In the genomic region with DNA sequence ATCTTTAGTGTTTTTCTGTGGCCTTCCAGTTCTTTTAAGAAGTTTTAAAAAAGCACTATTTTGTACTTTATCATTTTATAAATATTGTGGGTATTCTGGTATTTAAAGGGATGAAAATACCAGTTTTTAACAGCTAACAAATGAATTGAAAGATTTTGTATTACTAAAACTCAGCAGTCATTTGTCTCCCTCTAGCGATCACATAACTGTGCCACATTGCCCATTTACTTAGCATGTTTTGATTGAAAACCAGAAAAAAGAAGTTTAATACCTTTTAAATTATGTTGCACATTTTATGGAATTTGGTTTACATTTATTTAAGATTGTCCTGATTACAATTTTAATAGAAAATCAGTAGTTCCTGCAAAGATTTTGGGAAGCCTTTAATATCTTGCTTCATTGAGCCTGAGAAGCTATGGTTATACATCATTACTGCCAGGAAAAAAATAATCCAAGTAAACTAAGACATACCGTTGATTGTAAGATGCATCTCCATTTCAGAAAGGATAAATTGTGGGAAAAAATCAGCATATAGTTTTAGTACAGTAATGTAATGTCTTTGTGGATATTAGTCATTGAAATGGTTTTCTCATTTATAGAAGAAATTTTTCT, we compare ENCODE assay signal across 8 cellular contexts. TPM values are rescaled to one million over a fixed set of nuclear protein-coding genes. Genes with fewer than 3 reads are reported as not detected.
A peak's percentile ranks its signal among the peaks of the same experiment; 100 is the strongest.
DNase-seq lines count a peak whose midpoint lies in the region; TF ChIP-seq lines count a peak whose summit lies in the region.

No MANE protein-coding gene starts in this region.

- DNase-seq in DMS53 (lab: John Stamatoyannopoulos, UW) (peak; percentile 55), DMS53 treated with DMSO at 0.1 percent for 48 hours (lab: John Stamatoyannopoulos, UW; ENCODE audit: unreplicated experiment) (no peak), RPMI7951 (ENCODE audit: low read depth) (peak; percentile 59), foreskin fibroblast (peak; percentile 31 to 68), stomach (no peak), ecto neural progenitor cell (ENCODE audit: low spot score) (no peak), COLO668 (lab: John Stamatoyannopoulos, UW; ENCODE audit: unreplicated experiment) (no peak), nucleus accumbens (lab: John Stamatoyannopoulos, UW) (no peak)

- TF ChIP-seq POLR2A in stomach (IDR thresholded peaks at IDR 0.05) = no peak

- no peak for TF ChIP-seq EP300 in stomach (IDR thresholded peaks at IDR 0.05)

- H3K4me3 ChIP-seq in foreskin fibroblast (ENCODE audit: low read depth in 1 of 2, low read length in 2 of 2) = no peak overlapping the region
- H3K4me3 ChIP-seq in stomach = no peak overlapping the region

- intact Hi-C loops in stomach (cut with DNase I; ENCODE audit: low total_unique reads) = no loop called here

- peaks cover 0 to 31% (median 3%) of the 10 kb centered on the region in 4 donors for H3K4me1 ChIP-seq in stomach

- H3K27me3 ChIP-seq in stomach = no peaks in the 10 kb centered on the region

- peak; percentile 65 for TF ChIP-seq CTCF in foreskin fibroblast (IDR thresholded peaks at IDR 0.05; ENCODE audit: low read depth, low read length)
- peak in 4 of 7 experiments; percentile 27 to 46 (median 40) for TF ChIP-seq CTCF in stomach (IDR thresholded peaks at IDR 0.05)

- no peaks in the 10 kb centered on the region for H3K9me3 ChIP-seq in stomach

- peaks cover 0 to 27% (median 26%) of the 10 kb centered on the region in 4 donors for H3K36me3 ChIP-seq in stomach

- 38 to 56% (median 39%) methylated on average over 2 of the region's 2 CpGs for WGBS in stomach, 5 donors

- H3K27ac ChIP-seq in stomach = no peak overlapping the region

RNA-seq across cellular contexts. Expression of a gene that starts 34.9 kb away (rescaled TPM):
- 83.7 and 89.4 TPM in 2 replicates for total RNA-seq in RPMI7951 (2014; rRNA removed; shearing (Covaris generic))
- total RNA-seq in stomach = 100 to 1,000 TPM in 3 of 5 donors, 10 to 100 TPM in 2; 57.1 to 199 (median 122) TPM
- 10 to 100 TPM; 43.4 to 81.4 (median 59.0) TPM for polyA plus RNA-seq in stomach

Comparison
In these comparisons a context has a peak if more than half of its experiments do, and no peak if none do; other contexts are left out.
1. DNase-seq: peak in DMS53 (single experiment), RPMI7951 (single experiment) and foreskin fibroblast (2 of 2); none in DMS53 treated with DMSO at 0.1 percent for 48 hours (single experiment), stomach (single experiment), ecto neural progenitor cell (single experiment), COLO668 (single experiment) and nucleus accumbens (0 of 56).